17 cellular contexts compared by ENCODE assay signal in the genomic region with DNA sequence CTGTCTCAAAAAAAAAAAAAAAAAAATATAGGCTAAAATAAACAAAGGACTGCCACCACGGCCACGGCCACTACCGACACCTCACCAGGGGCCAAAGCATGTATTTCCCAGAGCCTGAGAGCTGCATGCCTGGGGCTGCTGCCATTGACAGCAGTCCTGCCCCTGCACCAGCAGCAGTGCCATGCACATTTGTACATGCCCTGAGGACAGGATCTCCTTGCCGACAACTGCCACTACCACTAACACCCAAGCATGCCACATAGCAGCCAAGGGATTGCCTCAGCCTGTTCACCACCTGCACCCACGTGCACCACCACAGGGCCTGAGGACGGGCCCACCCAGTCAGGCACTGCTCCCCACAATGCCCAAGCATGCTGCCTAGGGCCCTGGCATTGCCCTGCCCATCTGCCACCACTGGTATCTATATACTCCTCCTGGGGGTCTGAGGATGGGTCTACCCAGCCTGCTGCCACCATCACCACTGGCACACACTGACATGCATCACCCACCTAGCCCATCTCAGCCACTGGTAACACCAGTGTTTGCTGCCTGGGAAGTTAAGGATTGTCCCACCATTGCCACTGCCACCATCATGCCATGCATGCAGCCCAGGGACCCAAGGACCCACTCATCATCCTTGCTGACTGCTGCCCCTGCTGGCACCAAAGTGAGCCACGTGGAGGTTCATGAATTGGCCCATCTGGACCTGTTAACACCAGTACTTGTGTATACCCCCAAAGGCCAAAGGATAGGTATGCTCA. TPM values are rescaled to one million over a fixed set of nuclear protein-coding genes. Genes with fewer than 3 reads are reported as not detected.
DNase-seq lines count a peak whose midpoint lies in the region; ATAC-seq, FAIRE-seq and TF ChIP-seq lines count a peak whose summit lies in the region.
"Had no signal": no experiment of that assay in that cellular context is flagged by ENCODE, and none has a peak within 500 bp of the region (broad histone marks: within the 10 kb centered on the region; RNA-seq: fewer than 3 reads in every experiment).

No MANE protein-coding gene starts in this region.

- FAIRE-seq in H54 (lab: Jason Lieb, UNC) = no peak

- no peaks in the 10 kb centered on the region for H3K36me3 Mint-ChIP-seq in natural killer cell treated with Interleukin-12 subunit alpha and Interleukin-12 subunit beta and Interleukin-15 and Interleukin-18, amount 100 ng/mL, for 72 hours
- H3K36me3 Mint-ChIP-seq in natural killer cell = no peaks in the 10 kb centered on the region
- H3K36me3 Mint-ChIP-seq: activated CD4-positive, alpha-beta memory T cell treated with anti-CD3 and anti-CD28 coated beads for 36 hours had no signal

- H3K27ac ChIP-seq in aorta (ENCODE audit: low read depth in 1 of 2, low read length in 2 of 2) (no peak overlapping the region), thyroid gland (no peak overlapping the region)

- TF ChIP-seq POLR2A in lower leg skin (IDR thresholded peaks at IDR 0.05) (no peak), thyroid gland (IDR thresholded peaks at IDR 0.05) (no peak), H54 (IDR thresholded peaks at IDR 0.05; ENCODE audit: low read depth, low read length) (no peak)

- peaks cover 4 to 20% of the 10 kb centered on the region in 2 donors for H3K4me1 Mint-ChIP-seq in natural killer cell treated with Interleukin-12 subunit alpha and Interleukin-12 subunit beta and Interleukin-15 and Interleukin-18, amount 100 ng/mL, for 72 hours (ENCODE audit: low read depth in 2 of 2)
- H3K4me1 Mint-ChIP-seq in natural killer cell = peaks cover 10 to 11% of the 10 kb centered on the region in 2 donors

- intact Hi-C loops in natural killer cell (cut with micrococcal nuclease) (loop anchor here (10.0 kb wide), 1 partner anchor 145 kb away; no protein-coding TSS in a partner anchor), aorta (cut with DNase I) (loop anchor here (5.0 to 10.0 kb wide), 2 partner anchors 42 to 195 kb away; no protein-coding TSS in a partner anchor), lower leg skin (cut with DNase I; ENCODE audit: low total_unique reads) (loop anchor here (5.0 kb wide), 1 partner anchor 42 kb away; no protein-coding TSS in a partner anchor), thyroid gland (cut with DNase I) (loop anchor here (2.0 kb wide), 1 partner anchor 45 kb away; no protein-coding TSS in a partner anchor)

- no peaks in the 10 kb centered on the region for H3K36me3 ChIP-seq in aorta (ENCODE audit: control insufficient read depth in 1 of 2, insufficient read depth in 2 of 2, low read length in 1 of 2)
- no peaks in the 10 kb centered on the region for H3K36me3 ChIP-seq in thyroid gland

- DNase-seq in natural killer cell treated with Interleukin-12 subunit alpha and Interleukin-12 subunit beta and Interleukin-15 and Interleukin-18, amount 100 ng/mL, for 72 hours (ENCODE audit: low spot score) = peak; percentile 8
- no peak for DNase-seq in natural killer cell
- DNase-seq in NCI-H69 (lab: John Stamatoyannopoulos, UW) = peak; percentile 18
- no peak for DNase-seq in epithelial cell of proximal tubule (ENCODE audit: low read depth)
- peak; percentile 30 to 60 for DNase-seq in aorta
- DNase-seq in lower leg skin (ENCODE audit: low spot score in 2 of 2) = no peak
- DNase-seq in thyroid gland = no peak
- no peak for DNase-seq in H54 (ENCODE audit: insufficient read length, low spot score)
- DNase-seq: activated CD4-positive, alpha-beta memory T cell treated with anti-CD3 and anti-CD28 coated beads for 36 hours; activated effector memory CD4-positive, alpha-beta T cell treated with anti-CD3 and anti-CD28 coated beads, Interleukin-2, amount 50 U/mL, for 16 hours; AML-193; KBM-7; kidney glomerular epithelial cell; NCI-H187 treated with DMSO at 0.1 percent for 48 hours; trophoblast cell had no signal

- H3K4me3 Mint-ChIP-seq in natural killer cell treated with Interleukin-12 subunit alpha and Interleukin-12 subunit beta and Interleukin-15 and Interleukin-18, amount 100 ng/mL, for 72 hours = no peak overlapping the region
- no peak overlapping the region for H3K4me3 Mint-ChIP-seq in natural killer cell
- H3K4me3 Mint-ChIP-seq: activated CD4-positive, alpha-beta memory T cell treated with anti-CD3 and anti-CD28 coated beads for 36 hours; T-helper 2 cell treated with Interferon-gamma antibody and Interleukin-4, amounts not matched to agents 5 μg/mL and 100 μg/mL, for 36 hours had no signal

- H3K9me3 ChIP-seq in aorta (ENCODE audit: control insufficient read depth, low read length) (no peaks in the 10 kb centered on the region), thyroid gland (no peaks in the 10 kb centered on the region)

- H3K4me3 ChIP-seq in epithelial cell of proximal tubule (ENCODE audit: low read depth, low read length) (no peak overlapping the region), aorta (ENCODE audit: low read length in 2 of 2) (no peak overlapping the region), lower leg skin (ENCODE audit: low read depth, poor library complexity, severe bottlenecking) (no peak overlapping the region), thyroid gland (replicated peaks in 1 of 3) (no peak overlapping the region)

- H3K27ac Mint-ChIP-seq in natural killer cell treated with Interleukin-12 subunit alpha and Interleukin-12 subunit beta and Interleukin-15 and Interleukin-18, amount 100 ng/mL, for 72 hours = no peak overlapping the region
- H3K27ac Mint-ChIP-seq in natural killer cell = no peak overlapping the region
- H3K27ac Mint-ChIP-seq: activated CD4-positive, alpha-beta memory T cell treated with anti-CD3 and anti-CD28 coated beads for 36 hours; T-helper 2 cell treated with Interferon-gamma antibody and Interleukin-4, amounts not matched to agents 5 μg/mL and 100 μg/mL, for 36 hours had no signal

- H3K27me3 ChIP-seq in aorta (ENCODE audit: control insufficient read depth in 1 of 2, insufficient read depth in 2 of 2, low read length in 1 of 2) (no peaks in the 10 kb centered on the region), thyroid gland (no peaks in the 10 kb centered on the region)

- 60 to 66% methylated on average over 7 of the region's 7 CpGs for WGBS in aorta, 2 donors
- 70% methylated on average over 5 to 7 of the region's 7 CpGs for WGBS in lower leg skin, 2 donors
- 53 to 67% methylated on average over 3 to 6 of the region's 7 CpGs for WGBS in thyroid gland, 2 donors

- H3K4me1 ChIP-seq in aorta (ENCODE audit: control insufficient read depth in 1 of 2, insufficient read depth in 2 of 2, low read length in 2 of 2) (no peaks in the 10 kb centered on the region), thyroid gland (peaks cover 4 to 5% of the 10 kb centered on the region in 2 donors)

- no peak for ATAC-seq in natural killer cell treated with Interleukin-12 subunit alpha and Interleukin-12 subunit beta and Interleukin-15 and Interleukin-18, amount 100 ng/mL, for 72 hours
- ATAC-seq in natural killer cell (no peak), aorta (ENCODE audit: low FRiP score) (no peak)

- H3K9me3 Mint-ChIP-seq in natural killer cell treated with Interleukin-12 subunit alpha and Interleukin-12 subunit beta and Interleukin-15 and Interleukin-18, amount 100 ng/mL, for 72 hours = no peaks in the 10 kb centered on the region
- no peaks in the 10 kb centered on the region for H3K9me3 Mint-ChIP-seq in natural killer cell
- H3K9me3 Mint-ChIP-seq: activated CD4-positive, alpha-beta memory T cell treated with anti-CD3 and anti-CD28 coated beads for 36 hours; T-helper 2 cell treated with Interferon-gamma antibody and Interleukin-4, amounts not matched to agents 5 μg/mL and 100 μg/mL, for 36 hours had no signal

- H3K27me3 Mint-ChIP-seq in natural killer cell treated with Interleukin-12 subunit alpha and Interleukin-12 subunit beta and Interleukin-15 and Interleukin-18, amount 100 ng/mL, for 72 hours = peaks cover 10 to 15% of the 10 kb centered on the region in 2 donors
- peaks cover 14 to 17% of the 10 kb centered on the region in 2 donors for H3K27me3 Mint-ChIP-seq in natural killer cell (ENCODE audit: low read depth in 2 of 2)

- TF ChIP-seq CTCF in natural killer cell (IDR thresholded peaks at IDR 0.05) = no peak
- TF ChIP-seq CTCF in epithelial cell of proximal tubule (conservative IDR thresholded peaks at IDR 0.05; ENCODE audit: low read depth, low read length) = peak; percentile 31
- TF ChIP-seq CTCF in lower leg skin (IDR thresholded peaks at IDR 0.05) = no peak
- TF ChIP-seq CTCF in thyroid gland (IDR thresholded peaks at IDR 0.05) = no peak

RNA-seq across cellular contexts. Expression of gene NUP62, which starts 10.6 kb away (rescaled TPM):
- 100 to 1,000 TPM; 109 to 187 TPM for total RNA-seq in natural killer cell treated with Interleukin-12 subunit alpha and Interleukin-12 subunit beta and Interleukin-15 and Interleukin-18, amount 100 ng/mL, for 72 hours
- 10 to 100 TPM; 34.2 to 57.4 (median 40.9) TPM for total RNA-seq in natural killer cell
- 83.7 and 90.5 TPM in 2 replicates for total RNA-seq in epithelial cell of proximal tubule
- 10 to 100 TPM; 27.7 to 39.8 TPM for total RNA-seq in aorta
- polyA plus RNA-seq in aorta = 10 to 100 TPM; 13.3 to 17.3 TPM
- total RNA-seq in lower leg skin = 10 to 100 TPM; 36.4 to 45.5 (median 41.1) TPM
- 10 to 100 TPM; 27.5 to 32.3 (median 30.5) TPM for total RNA-seq in thyroid gland

RNA-seq across cellular contexts. Expression of gene ATF5, which starts 10.9 kb away (rescaled TPM):
- total RNA-seq in natural killer cell treated with Interleukin-12 subunit alpha and Interleukin-12 subunit beta and Interleukin-15 and Interleukin-18, amount 100 ng/mL, for 72 hours = 10 to 100 TPM; 12.1 to 12.4 TPM
- 10 to 100 TPM; 11.7 to 15.4 (median 14.2) TPM for total RNA-seq in natural killer cell
- 15.3 and 17.5 TPM in 2 replicates for total RNA-seq in epithelial cell of proximal tubule
- 10 to 100 TPM; 13.8 to 43.3 TPM for total RNA-seq in aorta
- 10 to 100 TPM; 11.6 to 24.0 TPM for polyA plus RNA-seq in aorta
- 1 to 10 TPM; 5.0 to 10.0 (median 6.8) TPM for total RNA-seq in lower leg skin
- 10 to 100 TPM in 1 of 4 donors, 1 to 10 TPM in 3; 6.3 to 17.9 (median 8.0) TPM for total RNA-seq in thyroid gland

RNA-seq across cellular contexts. Expression of gene SIGLEC11, which starts 21.1 kb away (rescaled TPM):
- total RNA-seq in natural killer cell treated with Interleukin-12 subunit alpha and Interleukin-12 subunit beta and Interleukin-15 and Interleukin-18, amount 100 ng/mL, for 72 hours = not detected
- total RNA-seq in natural killer cell (under 1 TPM in 2 of 3 donors, not detected in 1; 0.40 to 0.75 TPM), epithelial cell of proximal tubule (not detected in 2 replicates), aorta (1 to 10 TPM; 1.8 to 3.1 TPM), lower leg skin (under 1 TPM in 2 of 4 donors, not detected in 2; 0.13 to 0.63 TPM), thyroid gland (1 to 10 TPM in 2 of 4 donors, under 1 TPM in 2; 0.33 to 1.7 (median 0.92) TPM)
- polyA plus RNA-seq in aorta = 1 to 10 TPM in 1 of 2 donors, under 1 TPM in 1; 0.82 to 1.4 TPM
- total RNA-seq: activated CD4-positive, alpha-beta memory T cell treated with anti-CD3 and anti-CD28 coated beads for 36 hours; bronchial epithelial cell had no signal

RNA-seq across cellular contexts. Expression of gene IL4I1, which starts 43.2 kb away (rescaled TPM):
- 10 to 100 TPM in 1 of 2 donors, 1 to 10 TPM in 1; 2.4 to 15.1 TPM for total RNA-seq in natural killer cell treated with Interleukin-12 subunit alpha and Interleukin-12 subunit beta and Interleukin-15 and Interleukin-18, amount 100 ng/mL, for 72 hours
- 1 to 10 TPM; 3.0 to 3.8 (median 3.4) TPM for total RNA-seq in natural killer cell
- 4.0 and 9.5 TPM in 2 replicates for total RNA-seq in epithelial cell of proximal tubule
- total RNA-seq in aorta = 1 to 10 TPM in 1 of 2 donors, under 1 TPM in 1; 0.84 to 7.2 TPM
- polyA plus RNA-seq in aorta = under 1 TPM in 1 of 2 donors, not detected in 1; 0.50 TPM
- under 1 TPM in 1 of 4 donors, not detected in 3; 0.42 TPM for total RNA-seq in lower leg skin
- total RNA-seq in thyroid gland = under 1 TPM in 1 of 4 donors, not detected in 3; 0.83 TPM

Comparison
In these comparisons a context has a peak if more than half of its experiments do, and no peak if none do; other contexts are left out.
1. DNase-seq: peak in natural killer cell treated with Interleukin-12 subunit alpha and Interleukin-12 subunit beta and Interleukin-15 and Interleukin-18, amount 100 ng/mL, for 72 hours (single experiment), NCI-H69 (single experiment) and aorta (2 of 2); none in natural killer cell (single experiment), epithelial cell of proximal tubule (single experiment), lower leg skin (0 of 2), thyroid gland (0 of 2) and H54 (single experiment).